Comparison of ENCODE assay signal across 12 cellular contexts in the genomic region with DNA sequence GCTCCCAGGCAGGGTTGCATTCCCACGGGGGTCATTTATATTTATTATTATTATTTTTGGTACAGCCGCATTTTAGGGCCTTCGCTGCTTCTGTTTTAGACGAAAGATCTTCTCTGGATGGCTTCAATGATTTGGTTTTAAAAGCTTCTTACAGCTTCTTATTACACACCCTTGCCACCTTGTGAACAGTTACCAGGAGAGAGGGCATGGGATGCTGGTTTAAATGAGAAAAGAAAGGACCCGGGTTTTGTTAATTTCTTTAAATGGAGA. TPM values are rescaled to one million over a fixed set of nuclear protein-coding genes. Genes with fewer than 3 reads are reported as not detected.
DNase-seq lines count a peak whose midpoint lies in the region; ATAC-seq, FAIRE-seq and TF ChIP-seq lines count a peak whose summit lies in the region.
"Had no signal": no experiment of that assay in that cellular context is flagged by ENCODE, and none has a peak within 500 bp of the region (broad histone marks: within the 10 kb centered on the region; RNA-seq: fewer than 3 reads in every experiment).

No MANE protein-coding gene starts in this region.

- H4K20me1 ChIP-seq in astrocyte (ENCODE audit: insufficient read depth, low read length) = peaks cover 50% of the 10 kb centered on the region

- H3K27ac Mint-ChIP-seq in activated naive CD4-positive, alpha-beta T cell treated with anti-CD3 and anti-CD28 coated beads, Interleukin-2, amount 50 U/mL, for 24 hours = no peak overlapping the region
- no peak overlapping the region for H3K27ac Mint-ChIP-seq in activated naive CD4-positive, alpha-beta T cell treated with anti-CD3 and anti-CD28 coated beads, Interleukin-2, amount 50 U/mL, for 72 hours
- H3K27ac Mint-ChIP-seq in astrocyte (ENCODE audit: unreplicated experiment) (no peak overlapping the region), mesothelial cell of epicardium (no peak overlapping the region)
- H3K27ac Mint-ChIP-seq: activated naive CD4-positive, alpha-beta T cell treated with anti-CD3 and anti-CD28 coated beads, Interleukin-2, amount 10 ng/mL, durations not matched to agents 7 days and 5 days had no signal

- no peaks in the 10 kb centered on the region for H3K9me3 ChIP-seq in astrocyte (ENCODE audit: insufficient read depth, low read depth, low read length)
- H3K9me3 ChIP-seq in tibial nerve = no peaks in the 10 kb centered on the region
- H3K9me3 ChIP-seq: BE2C had no signal

- H3K27ac ChIP-seq in astrocyte (ENCODE audit: low read depth, low read length) (no peak overlapping the region), tibial nerve (peak overlapping the region in 2 of 4 donors; percentile 26 to 73)

- FAIRE-seq in astrocyte (lab: Jason Lieb, UNC) = no peak
- FAIRE-seq: GM12892 had no signal

- TF ChIP-seq EP300 in tibial nerve (IDR thresholded peaks at IDR 0.05) = no peak

- peaks cover 57% of the 10 kb centered on the region for H3K79me2 ChIP-seq in astrocyte (ENCODE audit: insufficient read depth, low read length)

- peak overlapping the region; percentile 94 for H3K4me2 ChIP-seq in astrocyte (ENCODE audit: low read length)

- POLR2A ChIA-PET in HEK293T (lab: Yijun Ruan, JAX) = no interaction called here

- H3K36me3 ChIP-seq in astrocyte (ENCODE audit: insufficient read depth, low read length) (no peaks in the 10 kb centered on the region), tibial nerve (no peaks in the 10 kb centered on the region)
- H3K36me3 ChIP-seq: BE2C had no signal

- 41 to 45% methylated on average over 5 of the region's 5 CpGs for WGBS in tibial nerve, 2 donors

- peak overlapping the region; percentile 64 for H3K4me3 ChIP-seq in astrocyte (ENCODE audit: insufficient read depth, low read depth, low read length)
- peak overlapping the region in 3 of 4 donors; percentile 44 to 65 (median 56) for H3K4me3 ChIP-seq in tibial nerve

- TF ChIP-seq POLR2A in tibial nerve (IDR thresholded peaks at IDR 0.05) = no peak

- no peaks in the 10 kb centered on the region for H3K36me3 Mint-ChIP-seq in activated naive CD4-positive, alpha-beta T cell treated with anti-CD3 and anti-CD28 coated beads, Interleukin-2, amount 50 U/mL, for 24 hours
- H3K36me3 Mint-ChIP-seq in activated naive CD4-positive, alpha-beta T cell treated with anti-CD3 and anti-CD28 coated beads, Interleukin-2, amount 50 U/mL, for 72 hours = peaks cover 0 to 6% of the 10 kb centered on the region in 2 donors
- no peaks in the 10 kb centered on the region for H3K36me3 Mint-ChIP-seq in astrocyte (ENCODE audit: low read depth, unreplicated experiment)
- H3K36me3 Mint-ChIP-seq in mesothelial cell of epicardium = no peaks in the 10 kb centered on the region
- H3K36me3 Mint-ChIP-seq: activated naive CD4-positive, alpha-beta T cell treated with anti-CD3 and anti-CD28 coated beads, Interleukin-2, amount 10 ng/mL, durations not matched to agents 7 days and 5 days had no signal

- H3K4me1 Mint-ChIP-seq in activated naive CD4-positive, alpha-beta T cell treated with anti-CD3 and anti-CD28 coated beads, Interleukin-2, amount 50 U/mL, for 24 hours = peaks cover 50% of the 10 kb centered on the region
- peaks cover 21% of the 10 kb centered on the region for H3K4me1 Mint-ChIP-seq in astrocyte (ENCODE audit: low read depth, unreplicated experiment)
- peaks cover 9% of the 10 kb centered on the region for H3K4me1 Mint-ChIP-seq in mesothelial cell of epicardium

- TF ChIP-seq CTCF in astrocyte (IDR thresholded peaks at IDR 0.05; ENCODE audit: insufficient read depth, low read depth, low read length) (no peak), mesothelial cell of epicardium (IDR thresholded peaks at IDR 0.05; ENCODE audit: unreplicated experiment) (no peak), tibial nerve (IDR thresholded peaks at IDR 0.05) (no peak)

- no peak for DNase-seq in activated naive CD4-positive, alpha-beta T cell treated with anti-CD3 and anti-CD28 coated beads, Interleukin-2, amount 50 U/mL, for 72 hours (ENCODE audit: low spot score in 2 of 2)
- DNase-seq in astrocyte (ENCODE audit: low read depth) (no peak), mesothelial cell of epicardium (ENCODE audit: low spot score in 2 of 2, unreplicated experiment in 2 of 2) (no peak), tibial nerve (ENCODE audit: low spot score in 2 of 2) (no peak), HEK293T (ENCODE audit: extremely low spot score) (no peak), NOMO-1 treated with DMSO at 0.1 percent for 48 hours (lab: John Stamatoyannopoulos, UW; ENCODE audit: unreplicated experiment) (no peak), occipital lobe (lab: John Stamatoyannopoulos, UW) (no peak)
- DNase-seq: BE2C, T-helper 9 cell had no signal

- H3K4me1 ChIP-seq in astrocyte (ENCODE audit: insufficient read depth, low read length) (peaks cover 15% of the 10 kb centered on the region), tibial nerve (peaks cover 0 to 41% (median 0%) of the 10 kb centered on the region in 4 donors)
- H3K4me1 ChIP-seq: BE2C had no signal

- H3K27me3 ChIP-seq in astrocyte (ENCODE audit: insufficient read depth, low read length) (no peaks in the 10 kb centered on the region), tibial nerve (peaks cover 0 to 7% of the 10 kb centered on the region in 2 donors)

- ATAC-seq in activated naive CD4-positive, alpha-beta T cell treated with anti-CD3 and anti-CD28 coated beads, Interleukin-2, amount 50 U/mL, for 72 hours = no peak

- H2AFZ ChIP-seq in astrocyte (ENCODE audit: low read depth, low read length) = no peak overlapping the region

- peaks cover 2% of the 10 kb centered on the region for H3K27me3 Mint-ChIP-seq in activated naive CD4-positive, alpha-beta T cell treated with anti-CD3 and anti-CD28 coated beads, Interleukin-2, amount 50 U/mL, for 24 hours
- peaks cover 30% of the 10 kb centered on the region for H3K27me3 Mint-ChIP-seq in astrocyte (ENCODE audit: low read depth, unreplicated experiment)
- H3K27me3 Mint-ChIP-seq in mesothelial cell of epicardium (ENCODE audit: low read depth) = peaks cover 81% of the 10 kb centered on the region

- peak overlapping the region; percentile 64 for H3K4me3 Mint-ChIP-seq in activated naive CD4-positive, alpha-beta T cell treated with anti-CD3 and anti-CD28 coated beads, Interleukin-2, amount 50 U/mL, for 24 hours
- H3K4me3 Mint-ChIP-seq in astrocyte (ENCODE audit: unreplicated experiment) (peak overlapping the region; percentile 96), mesothelial cell of epicardium (peak overlapping the region; percentile 69)

- CTCF ChIA-PET in HEK293T (lab: Yijun Ruan, JAX) = interaction anchor here (0.5 to 1.2 kb wide), 3 partner anchors 270 to 379 kb away, joined by 5 read pairs; no protein-coding TSS in a partner anchor

- no peak overlapping the region for H3K9ac ChIP-seq in astrocyte (ENCODE audit: low read length)

- no peaks in the 10 kb centered on the region for H3K9me3 Mint-ChIP-seq in activated naive CD4-positive, alpha-beta T cell treated with anti-CD3 and anti-CD28 coated beads, Interleukin-2, amount 50 U/mL, for 24 hours
- no peaks in the 10 kb centered on the region for H3K9me3 Mint-ChIP-seq in activated naive CD4-positive, alpha-beta T cell treated with anti-CD3 and anti-CD28 coated beads, Interleukin-2, amount 50 U/mL, for 72 hours
- H3K9me3 Mint-ChIP-seq in astrocyte (ENCODE audit: unreplicated experiment) (no peaks in the 10 kb centered on the region), mesothelial cell of epicardium (no peaks in the 10 kb centered on the region)
- H3K9me3 Mint-ChIP-seq: activated naive CD4-positive, alpha-beta T cell treated with anti-CD3 and anti-CD28 coated beads, Interleukin-2, amount 10 ng/mL, durations not matched to agents 7 days and 5 days had no signal

TF ChIP-seq in HEK293T, 16 proteins besides CTCF, POLR2A, EP300 and RAD21:
- TF ChIP-seq ARNT (IDR thresholded peaks at IDR 0.05) (no peak), SP1 (IDR thresholded peaks at IDR 0.05) (no peak), BHLHE40 (IDR thresholded peaks at IDR 0.05; ENCODE audit: borderline replicate concordance) (no peak), FOXK2 (IDR thresholded peaks at IDR 0.05) (no peak), ELF4 (IDR thresholded peaks at IDR 0.05) (no peak), FOXM1 (IDR thresholded peaks at IDR 0.05; ENCODE audit: borderline replicate concordance) (no peak), SUZ12 (IDR thresholded peaks at IDR 0.05) (no peak)

RNA-seq across cellular contexts. Expression of gene SH3RF3, which starts 1.7 kb away (rescaled TPM):
- total RNA-seq in activated naive CD4-positive, alpha-beta T cell treated with anti-CD3 and anti-CD28 coated beads, Interleukin-2, amount 50 U/mL, for 72 hours = 1 to 10 TPM; 1.0 to 1.7 TPM
- total RNA-seq in astrocyte = 7.2 and 7.3 TPM in 2 replicates
- 2.5 to 2.8 TPM (median 2.7 TPM) in 3 replicates for total RNA-seq in mesothelial cell of epicardium
- total RNA-seq in tibial nerve = 10 to 100 TPM in 2 of 4 donors, 1 to 10 TPM in 2; 6.9 to 18.0 (median 11.4) TPM
- 12.3 TPM for total RNA-seq in occipital lobe
